Comparison of ENCODE assay signal across 24 cellular contexts in the genomic region with DNA sequence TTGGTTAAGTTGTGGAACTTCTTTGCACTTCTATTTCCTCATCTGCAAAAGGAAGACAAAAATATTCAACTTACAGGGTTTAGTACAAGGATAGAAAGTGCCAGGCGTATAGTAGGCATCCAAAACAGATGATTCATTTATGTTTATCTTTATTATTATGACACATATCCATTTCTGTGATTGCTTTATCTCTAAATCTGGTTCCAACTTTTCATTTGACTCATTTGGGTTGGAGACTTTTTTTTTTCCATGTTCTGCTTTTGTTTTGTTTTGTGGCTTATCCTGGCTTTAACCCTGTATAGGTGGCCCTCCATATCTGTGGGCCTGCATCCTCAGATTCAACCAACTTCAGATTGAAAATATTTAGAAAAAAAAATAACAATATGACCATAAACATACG.
DNase-seq lines count a peak whose midpoint lies in the region; ATAC-seq and TF ChIP-seq lines count a peak whose summit lies in the region.
"Had no signal": no experiment of that assay in that cellular context is flagged by ENCODE, and none has a peak within 500 bp of the region (broad histone marks: within the 10 kb centered on the region; RNA-seq: fewer than 3 reads in every experiment).

No MANE protein-coding gene starts in this region.

- H3K4me3 Mint-ChIP-seq in activated CD8-positive, alpha-beta memory T cell treated with anti-CD3 and anti-CD28 coated beads, Interleukin-2, amount 10 ng/mL, durations not matched to agents 7 days and 5 days, result no peak overlapping the region
- no peak overlapping the region for H3K4me3 Mint-ChIP-seq in activated T-helper 17 cell treated with anti-CD3 and anti-CD28 coated beads, Interleukin-2, amount 50 U/mL, for 72 hours
- H3K4me3 Mint-ChIP-seq: activated CD4-positive, alpha-beta T cell treated with anti-CD3 and anti-CD28 coated beads, Interleukin-2, amount 10 ng/mL, durations not matched to agents 7 days and 5 days; activated naive CD4-positive, alpha-beta T cell treated with anti-CD3 and anti-CD28 coated beads, Interleukin-2, amount 10 ng/mL, durations not matched to agents 7 days and 5 days; CD4-positive, alpha-beta T cell; effector memory CD8-positive, alpha-beta T cell had no signal

- peaks cover 20% of the 10 kb centered on the region for H3K4me1 Mint-ChIP-seq in activated CD8-positive, alpha-beta memory T cell treated with anti-CD3 and anti-CD28 coated beads, Interleukin-2, amount 10 ng/mL, durations not matched to agents 7 days and 5 days
- peaks cover 12% of the 10 kb centered on the region for H3K4me1 Mint-ChIP-seq in activated T-helper 17 cell treated with anti-CD3 and anti-CD28 coated beads, Interleukin-2, amount 50 U/mL, for 72 hours

- ATAC-seq in activated CD8-positive, alpha-beta memory T cell treated with anti-CD3 and anti-CD28 coated beads, Interleukin-2, amount 10 ng/mL, durations not matched to agents 7 days and 5 days, result peak; percentile 25
- ATAC-seq in activated T-helper 17 cell treated with anti-CD3 and anti-CD28 coated beads, Interleukin-2, amount 50 U/mL, for 72 hours (replicated peaks), result peak; percentile 62
- ATAC-seq in GM18519 (IDR thresholded peaks at IDR 0.05; ENCODE audit: low FRiP score, unreplicated experiment), result no peak
- ATAC-seq: gastrocnemius medialis had no signal

- H3K4me3 ChIP-seq in fibroblast of the aortic adventitia (ENCODE audit: low read depth, low read length), result no peak overlapping the region
- H3K4me3 ChIP-seq: esophagus muscularis mucosa, gastrocnemius medialis, tibial nerve had no signal

- DNase-seq in activated CD8-positive, alpha-beta memory T cell treated with anti-CD3 and anti-CD28 coated beads, Interleukin-2, amount 10 ng/mL, durations not matched to agents 7 days and 5 days, result no peak
- no peak for DNase-seq in activated CD8-positive, alpha-beta memory T cell treated with anti-CD3 and anti-CD28 coated beads, Interleukin-2, amount 50 U/mL, for 48 hours
- DNase-seq in HCEC 1CT (peak; percentile 62), fibroblast of the aortic adventitia (ENCODE audit: low read depth) (peak; percentile 24), dedifferentiated amniotic fluid mesenchymal stem cell (ENCODE audit: extremely low spot score) (no peak), NCI-H1694 treated with DMSO at 0.1 percent for 48 hours (lab: John Stamatoyannopoulos, UW) (no peak)
- DNase-seq: activated CD4-positive, alpha-beta T cell treated with anti-CD3 and anti-CD28 coated beads, Interleukin-2, amount 10 ng/mL, durations not matched to agents 7 days and 5 days; activated naive CD4-positive, alpha-beta T cell treated with anti-CD3 and anti-CD28 coated beads, Interleukin-2, amount 10 ng/mL, durations not matched to agents 7 days and 5 days; cortex of kidney; DMS79 treated with DMSO at 0.1 percent for 48 hours; effector memory CD8-positive, alpha-beta T cell; gastrocnemius medialis; GOT3; NCI-H1105; NCI-H1930; NCI-H2171 treated with DMSO at 0.1 percent for 48 hours; NCI-H510A; small intestine; WERI-Rb-1 had no signal

- CTCF ChIA-PET in activated CD8-positive, alpha-beta memory T cell treated with anti-CD3 and anti-CD28 coated beads, Interleukin-2, amount 10 ng/mL, durations not matched to agents 7 days and 5 days (lab: Charles Lee), result no interaction called here

- H3K9me3 Mint-ChIP-seq in activated CD8-positive, alpha-beta memory T cell treated with anti-CD3 and anti-CD28 coated beads, Interleukin-2, amount 10 ng/mL, durations not matched to agents 7 days and 5 days (ENCODE audit: low read depth), result peaks cover 4% of the 10 kb centered on the region
- peaks cover 3% of the 10 kb centered on the region for H3K9me3 Mint-ChIP-seq in activated T-helper 17 cell treated with anti-CD3 and anti-CD28 coated beads, Interleukin-2, amount 50 U/mL, for 72 hours
- H3K9me3 Mint-ChIP-seq: CD4-positive, alpha-beta T cell; effector memory CD8-positive, alpha-beta T cell had no signal

- no peak for TF ChIP-seq CTCF in fibroblast of the aortic adventitia (IDR thresholded peaks at IDR 0.05; ENCODE audit: insufficient read depth, low read length)

- peaks cover 8% of the 10 kb centered on the region for H3K36me3 Mint-ChIP-seq in activated CD8-positive, alpha-beta memory T cell treated with anti-CD3 and anti-CD28 coated beads, Interleukin-2, amount 10 ng/mL, durations not matched to agents 7 days and 5 days
- no peaks in the 10 kb centered on the region for H3K36me3 Mint-ChIP-seq in activated T-helper 17 cell treated with anti-CD3 and anti-CD28 coated beads, Interleukin-2, amount 50 U/mL, for 72 hours (ENCODE audit: low read depth)

- peak overlapping the region; percentile 41 for H3K27ac Mint-ChIP-seq in activated CD8-positive, alpha-beta memory T cell treated with anti-CD3 and anti-CD28 coated beads, Interleukin-2, amount 10 ng/mL, durations not matched to agents 7 days and 5 days
- H3K27ac Mint-ChIP-seq in activated T-helper 17 cell treated with anti-CD3 and anti-CD28 coated beads, Interleukin-2, amount 50 U/mL, for 72 hours, result peak overlapping the region; percentile 92
- H3K27ac Mint-ChIP-seq: CD4-positive, alpha-beta T cell; effector memory CD8-positive, alpha-beta T cell had no signal

- H3K27me3 Mint-ChIP-seq in activated CD8-positive, alpha-beta memory T cell treated with anti-CD3 and anti-CD28 coated beads, Interleukin-2, amount 10 ng/mL, durations not matched to agents 7 days and 5 days, result no peaks in the 10 kb centered on the region
- H3K27me3 Mint-ChIP-seq in activated T-helper 17 cell treated with anti-CD3 and anti-CD28 coated beads, Interleukin-2, amount 50 U/mL, for 72 hours, result peaks cover 3% of the 10 kb centered on the region
- H3K27me3 Mint-ChIP-seq: activated CD4-positive, alpha-beta T cell treated with anti-CD3 and anti-CD28 coated beads, Interleukin-2, amount 10 ng/mL, durations not matched to agents 7 days and 5 days; activated naive CD4-positive, alpha-beta T cell treated with anti-CD3 and anti-CD28 coated beads, Interleukin-2, amount 10 ng/mL, durations not matched to agents 7 days and 5 days; CD4-positive, alpha-beta T cell had no signal

Comparison
In these comparisons a context has a peak if more than half of its experiments do, and no peak if none do; other contexts are left out.
1. DNase-seq: peak in HCEC 1CT (single experiment) and fibroblast of the aortic adventitia (single experiment); none in activated CD8-positive, alpha-beta memory T cell treated with anti-CD3 and anti-CD28 coated beads, Interleukin-2, amount 10 ng/mL, durations not matched to agents 7 days and 5 days (single experiment), activated CD8-positive, alpha-beta memory T cell treated with anti-CD3 and anti-CD28 coated beads, Interleukin-2, amount 50 U/mL, for 48 hours (single experiment), dedifferentiated amniotic fluid mesenchymal stem cell (single experiment) and NCI-H1694 treated with DMSO at 0.1 percent for 48 hours (single experiment).